ENCODE assay signal across 1 cellular context in genomic region chr20:63031251-63032014, GRCh38.
TF ChIP-seq lines count a peak whose summit lies in the region.

No MANE protein-coding gene starts in this region.

TF ChIP-seq in WTC11, 78 proteins besides CTCF, POLR2A, EP300 and RAD21 (continued from another document):
- TF ChIP-seq ZNF416 (CRISPR knock-in tag; IDR thresholded peaks at IDR 0.05), result no peak
- TF ChIP-seq TP53 (CRISPR knock-in tag; IDR thresholded peaks at IDR 0.05), result no peak
